Comparison of ENCODE assay signal across 8 cellular contexts in the genomic region with DNA sequence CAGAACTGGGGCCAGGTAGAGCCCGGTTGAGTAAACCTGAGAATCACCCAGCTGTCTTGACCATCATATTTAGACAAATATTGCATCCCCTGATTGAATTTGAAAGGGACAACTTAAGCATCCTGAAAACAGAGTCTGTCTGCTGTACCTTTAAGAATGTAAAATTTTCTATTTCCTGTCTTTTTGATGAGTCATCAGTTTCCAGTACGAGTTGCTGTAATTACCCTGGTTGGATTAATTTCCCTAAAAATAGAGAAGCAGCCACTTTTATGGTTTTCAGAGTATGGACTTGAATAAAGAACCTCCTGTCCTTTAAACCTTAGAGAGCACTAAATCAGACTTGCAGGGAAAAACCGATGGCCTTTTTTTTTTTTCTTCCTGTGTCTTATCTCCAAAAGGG.
DNase-seq lines count a peak whose midpoint lies in the region; ATAC-seq, FAIRE-seq and TF ChIP-seq lines count a peak whose summit lies in the region.

No MANE protein-coding gene starts in this region.

- intact Hi-C loops in aorta (cut with DNase I), result loop anchor here in 1 of 2 donors (5.0 to 10.0 kb wide), 5 partner anchors 117 to 520 kb away; no protein-coding TSS in a partner anchor
- intact Hi-C loops in upper lobe of right lung (cut with DNase I), result no loop called here

- FAIRE-seq in bronchial epithelial cell (lab: Jason Lieb, UNC), result no peak

- no peak overlapping the region for H3K27ac Mint-ChIP-seq in effector memory CD8-positive, alpha-beta T cell

- H3K27me3 ChIP-seq in bronchial epithelial cell (ENCODE audit: control insufficient read depth, insufficient read depth, low read length), result no peaks in the 10 kb centered on the region
- no peaks in the 10 kb centered on the region for H3K27me3 ChIP-seq in neutrophil
- H3K27me3 ChIP-seq in aorta (ENCODE audit: control insufficient read depth in 1 of 2, insufficient read depth in 2 of 2, low read length in 1 of 2), result no peaks in the 10 kb centered on the region
- no peaks in the 10 kb centered on the region for H3K27me3 ChIP-seq in upper lobe of right lung

- peaks cover 17% of the 10 kb centered on the region for H3K36me3 Mint-ChIP-seq in effector memory CD8-positive, alpha-beta T cell (ENCODE audit: insufficient read depth)

- H3K27ac ChIP-seq in neutrophil (peak overlapping the region; percentile 60), aorta (ENCODE audit: low read depth in 1 of 2, low read length in 2 of 2) (no peak overlapping the region), upper lobe of right lung (no peak overlapping the region)

- H3K4me3 ChIP-seq in bronchial epithelial cell (ENCODE audit: low read depth, low read length) (no peak overlapping the region), neutrophil (ENCODE audit: low read depth in 1 of 2, low read length in 1 of 2) (no peak overlapping the region), aorta (ENCODE audit: low read length in 2 of 2) (no peak overlapping the region), upper lobe of right lung (no peak overlapping the region)

- ATAC-seq in effector memory CD8-positive, alpha-beta T cell (replicated peaks), result no peak
- ATAC-seq in aorta (ENCODE audit: low FRiP score), result no peak
- no peak for ATAC-seq in HG03280 (IDR thresholded peaks at IDR 0.05; ENCODE audit: unreplicated experiment)
- ATAC-seq in upper lobe of right lung, result no peak

- H3K9me3 ChIP-seq in neutrophil (no peaks in the 10 kb centered on the region), aorta (ENCODE audit: control insufficient read depth, low read length) (no peaks in the 10 kb centered on the region), upper lobe of right lung (no peaks in the 10 kb centered on the region)

- TF ChIP-seq CTCF in GM13977 (IDR thresholded peaks at IDR 0.05; ENCODE audit: extremely low read depth, insufficient read depth, missing control alignments) (no peak), bronchial epithelial cell (IDR thresholded peaks at IDR 0.05; ENCODE audit: insufficient read depth, low read length, severe bottlenecking) (no peak), neutrophil (IDR thresholded peaks at IDR 0.05) (no peak), upper lobe of right lung (IDR thresholded peaks at IDR 0.05) (no peak)

- H3K36me3 ChIP-seq in bronchial epithelial cell (ENCODE audit: control insufficient read depth, insufficient read depth, low read length) (peaks cover 2% of the 10 kb centered on the region), neutrophil (peaks cover 73% of the 10 kb centered on the region), aorta (ENCODE audit: control insufficient read depth in 1 of 2, insufficient read depth in 2 of 2, low read length in 1 of 2) (no peaks in the 10 kb centered on the region), upper lobe of right lung (peaks cover 4% of the 10 kb centered on the region)

- H3K4me3 Mint-ChIP-seq in effector memory CD8-positive, alpha-beta T cell, result no peak overlapping the region

- H3K4me1 Mint-ChIP-seq in effector memory CD8-positive, alpha-beta T cell (ENCODE audit: low read depth in 2 of 2), result peaks cover 4 to 6% of the 10 kb centered on the region in 2 donors

- H3K9me3 Mint-ChIP-seq in effector memory CD8-positive, alpha-beta T cell, result no peaks in the 10 kb centered on the region

- H3K4me1 ChIP-seq in neutrophil (ENCODE audit: control insufficient read depth in 1 of 2, insufficient read depth in 1 of 2, low read depth in 1 of 2, low read length in 1 of 2) (peaks cover 15 to 17% of the 10 kb centered on the region in 2 experiments), aorta (ENCODE audit: control insufficient read depth in 1 of 2, insufficient read depth in 2 of 2, low read length in 2 of 2) (no peaks in the 10 kb centered on the region), upper lobe of right lung (peaks cover 23% of the 10 kb centered on the region)

- H3K27me3 Mint-ChIP-seq in effector memory CD8-positive, alpha-beta T cell, result no peaks in the 10 kb centered on the region

- DNase-seq in GM13977 (ENCODE audit: low spot score) (peak; percentile 71), NCI-H69 (lab: John Stamatoyannopoulos, UW) (peak; percentile 7), bronchial epithelial cell (ENCODE audit: low read depth) (peak; percentile 40), aorta (no peak), upper lobe of right lung (no peak)
- DNase-seq in effector memory CD8-positive, alpha-beta T cell, result no peak

- in situ Hi-C loops in GM13977 (cut with MboI; ENCODE audit: low pct_unique_long_range_greater_than_20kb, low sequenced_read_pairs, unreplicated experiment), result no loop called here

- whole genome bisulfite sequencing in aorta, 2 donors, result 30 to 34% methylated on average over 3 of the region's 3 CpGs

Comparison
In these comparisons a context has a peak if more than half of its experiments do, and no peak if none do; other contexts are left out.
1. DNase-seq: peak in GM13977 (single experiment), NCI-H69 (single experiment) and bronchial epithelial cell (single experiment); none in effector memory CD8-positive, alpha-beta T cell (0 of 3), aorta (0 of 2) and upper lobe of right lung (single experiment).